8 cellular contexts compared by ENCODE assay signal in genomic region chr9:5445096-5445495, GRCh38. TPM values are rescaled to one million over a fixed set of nuclear protein-coding genes. Genes with fewer than 3 reads are reported as not detected.
DNase-seq lines count a peak whose midpoint lies in the region; TF ChIP-seq lines count a peak whose summit lies in the region.
"Not testable (repeated sequence)": the region's sequence is repeated elsewhere in the genome, so short reads cannot be mapped to it uniquely, and the experiment has no call there.
"Had no signal": no experiment of that assay in that cellular context is flagged by ENCODE, and none has a peak within 500 bp of the region (broad histone marks: within the 10 kb centered on the region; RNA-seq: fewer than 3 reads in every experiment).

No MANE protein-coding gene starts in this region.

- H3K4me1 Mint-ChIP-seq in activated CD4-positive, alpha-beta T cell treated with anti-CD3 and anti-CD28 coated beads, Interleukin-2, amount 10 ng/mL, durations not matched to agents 7 days and 5 days: peaks cover 61% of the 10 kb centered on the region
- peaks cover 71% of the 10 kb centered on the region for H3K4me1 Mint-ChIP-seq in activated T-cell treated with anti-CD3 and anti-CD28 coated beads, Interleukin-2, amount 50 U/mL, for 24 hours (ENCODE audit: low read depth)
- H3K4me1 Mint-ChIP-seq in activated naive CD4-positive, alpha-beta T cell treated with anti-CD3 and anti-CD28 coated beads, Interleukin-2, amount 10 ng/mL, durations not matched to agents 7 days and 5 days: peaks cover 54% of the 10 kb centered on the region
- peaks cover 57% of the 10 kb centered on the region for H3K4me1 Mint-ChIP-seq in activated naive CD8-positive, alpha-beta T cell treated with anti-CD3 and anti-CD28 coated beads for 36 hours
- H3K4me1 Mint-ChIP-seq in dendritic cell treated with granulocyte-macrophage colony-stimulating factor and Interleukin-4, amounts not matched to agents 40 ng/mL and 50 ng/mL, for 4 days (ENCODE audit: low read depth): peaks cover 62% of the 10 kb centered on the region
- peaks cover 70% of the 10 kb centered on the region for H3K4me1 Mint-ChIP-seq in stimulated activated naive CD8-positive, alpha-beta T cell treated with anti-CD3 and anti-CD28 coated beads, Interleukin-15, Interleukin-2, amounts not matched to agents 100 ng/mL and 50 ng/mL, for 24 hours (ENCODE audit: low read depth)

- H3K4me3 Mint-ChIP-seq in activated CD4-positive, alpha-beta T cell treated with anti-CD3 and anti-CD28 coated beads, Interleukin-2, amount 10 ng/mL, durations not matched to agents 7 days and 5 days; activated T-cell treated with anti-CD3 and anti-CD28 coated beads, Interleukin-2, amount 50 U/mL, for 24 hours; activated naive CD4-positive, alpha-beta T cell treated with anti-CD3 and anti-CD28 coated beads, Interleukin-2, amount 10 ng/mL, durations not matched to agents 7 days and 5 days; activated naive CD8-positive, alpha-beta T cell treated with anti-CD3 and anti-CD28 coated beads for 36 hours; dendritic cell treated with granulocyte-macrophage colony-stimulating factor and Interleukin-4, amounts not matched to agents 40 ng/mL and 50 ng/mL, for 4 days; stimulated activated naive CD8-positive, alpha-beta T cell treated with anti-CD3 and anti-CD28 coated beads, Interleukin-15, Interleukin-2, amounts not matched to agents 100 ng/mL and 50 ng/mL, for 24 hours: not testable (repeated sequence)

- not testable (repeated sequence) for H3K9me3 Mint-ChIP-seq in activated CD4-positive, alpha-beta T cell treated with anti-CD3 and anti-CD28 coated beads, Interleukin-2, amount 10 ng/mL, durations not matched to agents 7 days and 5 days; activated T-cell treated with anti-CD3 and anti-CD28 coated beads, Interleukin-2, amount 50 U/mL, for 24 hours; activated naive CD4-positive, alpha-beta T cell treated with anti-CD3 and anti-CD28 coated beads, Interleukin-2, amount 10 ng/mL, durations not matched to agents 7 days and 5 days; activated naive CD8-positive, alpha-beta T cell treated with anti-CD3 and anti-CD28 coated beads for 36 hours; dendritic cell treated with granulocyte-macrophage colony-stimulating factor and Interleukin-4, amounts not matched to agents 40 ng/mL and 50 ng/mL, for 4 days; stimulated activated naive CD8-positive, alpha-beta T cell treated with anti-CD3 and anti-CD28 coated beads, Interleukin-15, Interleukin-2, amounts not matched to agents 100 ng/mL and 50 ng/mL, for 24 hours

- DNase-seq in activated CD4-positive, alpha-beta T cell treated with anti-CD3 and anti-CD28 coated beads, Interleukin-2, amount 10 ng/mL, durations not matched to agents 7 days and 5 days; activated T-cell treated with anti-CD3 and anti-CD28 coated beads, Interleukin-2, amount 50 U/mL, for 24 hours; activated naive CD4-positive, alpha-beta T cell treated with anti-CD3 and anti-CD28 coated beads, Interleukin-2, amount 10 ng/mL, durations not matched to agents 7 days and 5 days; activated naive CD8-positive, alpha-beta T cell treated with anti-CD3 and anti-CD28 coated beads for 36 hours: not testable (repeated sequence)

- not testable (repeated sequence) for H3K36me3 Mint-ChIP-seq in activated CD4-positive, alpha-beta T cell treated with anti-CD3 and anti-CD28 coated beads, Interleukin-2, amount 10 ng/mL, durations not matched to agents 7 days and 5 days (ENCODE audit: low read depth); activated T-cell treated with anti-CD3 and anti-CD28 coated beads, Interleukin-2, amount 50 U/mL, for 24 hours (ENCODE audit: low read depth); activated naive CD4-positive, alpha-beta T cell treated with anti-CD3 and anti-CD28 coated beads, Interleukin-2, amount 10 ng/mL, durations not matched to agents 7 days and 5 days; activated naive CD8-positive, alpha-beta T cell treated with anti-CD3 and anti-CD28 coated beads for 36 hours; dendritic cell treated with granulocyte-macrophage colony-stimulating factor and Interleukin-4, amounts not matched to agents 40 ng/mL and 50 ng/mL, for 4 days (ENCODE audit: low read depth); stimulated activated naive CD8-positive, alpha-beta T cell treated with anti-CD3 and anti-CD28 coated beads, Interleukin-15, Interleukin-2, amounts not matched to agents 100 ng/mL and 50 ng/mL, for 24 hours (ENCODE audit: low read depth)

- not testable (repeated sequence) for TF ChIP-seq CTCF in HEK293 (tag by site-specific recombination; IDR thresholded peaks at IDR 0.05)

- H3K4me3 ChIP-seq in HEK293 (ENCODE audit: low read depth, low read length): not testable (repeated sequence)

- H3K4me1 ChIP-seq in HEK293 (ENCODE audit: control insufficient read depth, insufficient read depth, low read length): not testable (repeated sequence)

- not testable (repeated sequence) for H3K9me3 ChIP-seq in HEK293 (ENCODE audit: control insufficient read depth, insufficient read depth, low read depth, low read length)

- not testable (repeated sequence) for H3K36me3 ChIP-seq in HEK293 (ENCODE audit: control insufficient read depth in 2 of 2, insufficient read depth in 1 of 2, low read length in 2 of 2)

- H3K27ac ChIP-seq in HEK293 (ENCODE audit: extremely low read depth, low read depth, low read length): not testable (repeated sequence)

- intact Hi-C loops in dendritic cell treated with granulocyte-macrophage colony-stimulating factor and Interleukin-4, amounts not matched to agents 40 ng/mL and 50 ng/mL, for 4 days (cut with micrococcal nuclease): loop anchor here (10.0 kb wide), 1 partner anchor 680 kb away; no protein-coding TSS in a partner anchor

- CTCF ChIA-PET in HEK293 (lab: Yijun Ruan, JAX): interaction anchor here (0.6 kb wide), 1 partner anchor 707 kb away, joined by 3 read pairs; no protein-coding TSS in a partner anchor
- CTCF ChIA-PET in activated CD4-positive, alpha-beta T cell treated with anti-CD3 and anti-CD28 coated beads, Interleukin-2, amount 10 ng/mL, durations not matched to agents 7 days and 5 days (lab: Charles Lee); activated naive CD4-positive, alpha-beta T cell treated with anti-CD3 and anti-CD28 coated beads, Interleukin-2, amount 10 ng/mL, durations not matched to agents 7 days and 5 days (lab: Charles Lee): not testable (repeated sequence)

- H3K27ac Mint-ChIP-seq in activated CD4-positive, alpha-beta T cell treated with anti-CD3 and anti-CD28 coated beads, Interleukin-2, amount 10 ng/mL, durations not matched to agents 7 days and 5 days: peak overlapping the region; percentile 43
- H3K27ac Mint-ChIP-seq in activated T-cell treated with anti-CD3 and anti-CD28 coated beads, Interleukin-2, amount 50 U/mL, for 24 hours: peak overlapping the region; percentile 69
- H3K27ac Mint-ChIP-seq in activated naive CD4-positive, alpha-beta T cell treated with anti-CD3 and anti-CD28 coated beads, Interleukin-2, amount 10 ng/mL, durations not matched to agents 7 days and 5 days: peak overlapping the region; percentile 19
- H3K27ac Mint-ChIP-seq in activated naive CD8-positive, alpha-beta T cell treated with anti-CD3 and anti-CD28 coated beads for 36 hours: peak overlapping the region; percentile 36
- peak overlapping the region; percentile 63 for H3K27ac Mint-ChIP-seq in dendritic cell treated with granulocyte-macrophage colony-stimulating factor and Interleukin-4, amounts not matched to agents 40 ng/mL and 50 ng/mL, for 4 days
- peak overlapping the region; percentile 63 for H3K27ac Mint-ChIP-seq in stimulated activated naive CD8-positive, alpha-beta T cell treated with anti-CD3 and anti-CD28 coated beads, Interleukin-15, Interleukin-2, amounts not matched to agents 100 ng/mL and 50 ng/mL, for 24 hours

- POLR2A ChIA-PET in HEK293 (lab: Yijun Ruan, JAX); activated CD4-positive, alpha-beta T cell treated with anti-CD3 and anti-CD28 coated beads, Interleukin-2, amount 10 ng/mL, durations not matched to agents 7 days and 5 days (lab: Charles Lee): not testable (repeated sequence)

- H3K27me3 Mint-ChIP-seq in activated CD4-positive, alpha-beta T cell treated with anti-CD3 and anti-CD28 coated beads, Interleukin-2, amount 10 ng/mL, durations not matched to agents 7 days and 5 days; activated T-cell treated with anti-CD3 and anti-CD28 coated beads, Interleukin-2, amount 50 U/mL, for 24 hours; activated naive CD4-positive, alpha-beta T cell treated with anti-CD3 and anti-CD28 coated beads, Interleukin-2, amount 10 ng/mL, durations not matched to agents 7 days and 5 days; activated naive CD8-positive, alpha-beta T cell treated with anti-CD3 and anti-CD28 coated beads for 36 hours; dendritic cell treated with granulocyte-macrophage colony-stimulating factor and Interleukin-4, amounts not matched to agents 40 ng/mL and 50 ng/mL, for 4 days; stimulated activated naive CD8-positive, alpha-beta T cell treated with anti-CD3 and anti-CD28 coated beads, Interleukin-15, Interleukin-2, amounts not matched to agents 100 ng/mL and 50 ng/mL, for 24 hours: not testable (repeated sequence)

TF ChIP-seq in HEK293, 187 proteins besides CTCF, POLR2A, EP300 and RAD21:
- peak; percentile 70 for TF ChIP-seq ZNF146 (tag by site-specific recombination; IDR thresholded peaks at IDR 0.05)

RNA-seq across cellular contexts. Expression of gene CD274, which starts 5.2 kb away (rescaled TPM):
- total RNA-seq in activated CD4-positive, alpha-beta T cell treated with anti-CD3 and anti-CD28 coated beads, Interleukin-2, amount 10 ng/mL, durations not matched to agents 7 days and 5 days: 10 to 100 TPM; 10.5 to 10.7 TPM
- total RNA-seq in activated naive CD8-positive, alpha-beta T cell treated with anti-CD3 and anti-CD28 coated beads for 36 hours: 10 to 100 TPM; 22.0 to 24.6 TPM
- total RNA-seq: Caco-2 had no signal

RNA-seq across cellular contexts. Expression of gene PLGRKT, which starts 7.4 kb away (rescaled TPM):
- total RNA-seq in activated CD4-positive, alpha-beta T cell treated with anti-CD3 and anti-CD28 coated beads, Interleukin-2, amount 10 ng/mL, durations not matched to agents 7 days and 5 days: 10 to 100 TPM; 35.0 to 35.7 TPM
- total RNA-seq in activated naive CD8-positive, alpha-beta T cell treated with anti-CD3 and anti-CD28 coated beads for 36 hours: 10 to 100 TPM; 27.3 to 27.5 TPM

Comparison
In these comparisons a context has a peak if more than half of its experiments do, and no peak if none do; other contexts are left out.
1. H3K27ac Mint-ChIP-seq: peak in every context shown above with its lines; median percentile 69 in activated T-cell treated with anti-CD3 and anti-CD28 coated beads, Interleukin-2, amount 50 U/mL, for 24 hours; 63 in dendritic cell treated with granulocyte-macrophage colony-stimulating factor and Interleukin-4, amounts not matched to agents 40 ng/mL and 50 ng/mL, for 4 days; 63 in stimulated activated naive CD8-positive, alpha-beta T cell treated with anti-CD3 and anti-CD28 coated beads, Interleukin-15, Interleukin-2, amounts not matched to agents 100 ng/mL and 50 ng/mL, for 24 hours; 43 in activated CD4-positive, alpha-beta T cell treated with anti-CD3 and anti-CD28 coated beads, Interleukin-2, amount 10 ng/mL, durations not matched to agents 7 days and 5 days; 36 in activated naive CD8-positive, alpha-beta T cell treated with anti-CD3 and anti-CD28 coated beads for 36 hours; 19 in activated naive CD4-positive, alpha-beta T cell treated with anti-CD3 and anti-CD28 coated beads, Interleukin-2, amount 10 ng/mL, durations not matched to agents 7 days and 5 days.